In genomic region chr6:52362443-52363221, GRCh38 we compare ENCODE assay signal across 7 cellular contexts. TPM values are rescaled to one million over a fixed set of nuclear protein-coding genes. Genes with fewer than 3 reads are reported as not detected.
DNase-seq lines count a peak whose midpoint lies in the region; ATAC-seq and TF ChIP-seq lines count a peak whose summit lies in the region.

No MANE protein-coding gene starts in this region.

- peak overlapping the region; percentile 92 for H3K27ac Mint-ChIP-seq in activated CD4-positive, alpha-beta T cell treated with anti-CD3 and anti-CD28 coated beads, Interleukin-2, amount 10 ng/mL, durations not matched to agents 24 days and 14 days
- peak overlapping the region; percentile 89 to 95 for H3K27ac Mint-ChIP-seq in effector memory CD8-positive, alpha-beta T cell
- H3K27ac Mint-ChIP-seq in stimulated activated effector memory CD8-positive, alpha-beta T cell treated with anti-CD3 and anti-CD28 coated beads, Interleukin-12 subunit alpha, Interleukin-12 subunit beta, amount 100 ng/mL, for 72 hours, result peak overlapping the region; percentile 88

- H3K27ac ChIP-seq in KOPT-K1 (ENCODE audit: low read depth, low read length, poor library complexity, severe bottlenecking), result peak overlapping the region; percentile 88

- H3K4me1 Mint-ChIP-seq in activated CD4-positive, alpha-beta T cell treated with anti-CD3 and anti-CD28 coated beads, Interleukin-2, amount 10 ng/mL, durations not matched to agents 24 days and 14 days, result peaks cover 26% of the 10 kb centered on the region
- peaks cover 27 to 43% of the 10 kb centered on the region in 2 donors for H3K4me1 Mint-ChIP-seq in effector memory CD8-positive, alpha-beta T cell (ENCODE audit: low read depth in 2 of 2)
- H3K4me1 Mint-ChIP-seq in stimulated activated effector memory CD8-positive, alpha-beta T cell treated with anti-CD3 and anti-CD28 coated beads, Interleukin-12 subunit alpha, Interleukin-12 subunit beta, amount 100 ng/mL, for 72 hours, result peaks cover 38% of the 10 kb centered on the region

- H3K36me3 Mint-ChIP-seq in activated CD4-positive, alpha-beta T cell treated with anti-CD3 and anti-CD28 coated beads, Interleukin-2, amount 10 ng/mL, durations not matched to agents 24 days and 14 days (ENCODE audit: low read depth), result peaks cover 16% of the 10 kb centered on the region
- peaks cover 28% of the 10 kb centered on the region for H3K36me3 Mint-ChIP-seq in effector memory CD8-positive, alpha-beta T cell (ENCODE audit: insufficient read depth)
- H3K36me3 Mint-ChIP-seq in stimulated activated effector memory CD8-positive, alpha-beta T cell treated with anti-CD3 and anti-CD28 coated beads, Interleukin-12 subunit alpha, Interleukin-12 subunit beta, amount 100 ng/mL, for 72 hours, result peaks cover 17% of the 10 kb centered on the region

- TF ChIP-seq CTCF in GM12873 (IDR thresholded peaks at IDR 0.05; ENCODE audit: insufficient read depth, low read depth, low read length, missing control alignments), result peak; percentile 45

- peaks cover 11% of the 10 kb centered on the region for H3K36me3 ChIP-seq in KOPT-K1 (ENCODE audit: insufficient read depth, low read length)

- no peaks in the 10 kb centered on the region for H3K9me3 Mint-ChIP-seq in activated CD4-positive, alpha-beta T cell treated with anti-CD3 and anti-CD28 coated beads, Interleukin-2, amount 10 ng/mL, durations not matched to agents 24 days and 14 days
- H3K9me3 Mint-ChIP-seq in effector memory CD8-positive, alpha-beta T cell, result no peaks in the 10 kb centered on the region
- H3K9me3 Mint-ChIP-seq in stimulated activated effector memory CD8-positive, alpha-beta T cell treated with anti-CD3 and anti-CD28 coated beads, Interleukin-12 subunit alpha, Interleukin-12 subunit beta, amount 100 ng/mL, for 72 hours, result no peaks in the 10 kb centered on the region

- H3K9me3 ChIP-seq in KOPT-K1 (ENCODE audit: insufficient read depth, low read length, poor library complexity, severe bottlenecking), result no peaks in the 10 kb centered on the region

- intact Hi-C loops in activated CD4-positive, alpha-beta T cell treated with anti-CD3 and anti-CD28 coated beads, Interleukin-2, amount 10 ng/mL, durations not matched to agents 24 days and 14 days (cut with micrococcal nuclease), result loop anchor here (1.0 to 5.0 kb wide), 6 partner anchors 14 to 300 kb away; no protein-coding TSS in a partner anchor

- ATAC-seq in GM21737 (IDR thresholded peaks at IDR 0.05; ENCODE audit: unreplicated experiment), result peak; percentile 43
- peak; percentile 43 for ATAC-seq in effector memory CD8-positive, alpha-beta T cell (replicated peaks)
- peak; percentile 68 for ATAC-seq in stimulated activated effector memory CD8-positive, alpha-beta T cell treated with anti-CD3 and anti-CD28 coated beads, Interleukin-12 subunit alpha, Interleukin-12 subunit beta, amount 100 ng/mL, for 72 hours

- no peaks in the 10 kb centered on the region for H3K27me3 Mint-ChIP-seq in activated CD4-positive, alpha-beta T cell treated with anti-CD3 and anti-CD28 coated beads, Interleukin-2, amount 10 ng/mL, durations not matched to agents 24 days and 14 days
- no peaks in the 10 kb centered on the region for H3K27me3 Mint-ChIP-seq in effector memory CD8-positive, alpha-beta T cell

- peak overlapping the region; percentile 99 for H3K4me3 Mint-ChIP-seq in activated CD4-positive, alpha-beta T cell treated with anti-CD3 and anti-CD28 coated beads, Interleukin-2, amount 10 ng/mL, durations not matched to agents 24 days and 14 days
- peak overlapping the region; percentile 94 to 98 for H3K4me3 Mint-ChIP-seq in effector memory CD8-positive, alpha-beta T cell
- peak overlapping the region; percentile 98 for H3K4me3 Mint-ChIP-seq in stimulated activated effector memory CD8-positive, alpha-beta T cell treated with anti-CD3 and anti-CD28 coated beads, Interleukin-12 subunit alpha, Interleukin-12 subunit beta, amount 100 ng/mL, for 72 hours

- peak; percentile 85 for DNase-seq in activated CD4-positive, alpha-beta T cell treated with anti-CD3 and anti-CD28 coated beads, Interleukin-2, amount 10 ng/mL, durations not matched to agents 24 days and 14 days
- peak in 2 of 3 experiments; percentile 22 to 43 for DNase-seq in effector memory CD8-positive, alpha-beta T cell
- peak; percentile 16 for DNase-seq in mucosa of gallbladder (ENCODE audit: low spot score)
- DNase-seq in stimulated activated effector memory CD8-positive, alpha-beta T cell treated with anti-CD3 and anti-CD28 coated beads, Interleukin-12 subunit alpha, Interleukin-12 subunit beta, amount 100 ng/mL, for 72 hours (ENCODE audit: low spot score in 2 of 2), result no peak

RNA-seq across cellular contexts. Expression of gene PAQR8, which starts 0.7 kb away (rescaled TPM):
- 4.5 and 4.8 TPM in 2 replicates for total RNA-seq in activated CD4-positive, alpha-beta T cell treated with anti-CD3 and anti-CD28 coated beads, Interleukin-2, amount 10 ng/mL, durations not matched to agents 24 days and 14 days
- total RNA-seq in mucosa of gallbladder, result 23.2 TPM

RNA-seq across cellular contexts. Expression of gene EFHC1, which starts 57.5 kb away (rescaled TPM):
- total RNA-seq in activated CD4-positive, alpha-beta T cell treated with anti-CD3 and anti-CD28 coated beads, Interleukin-2, amount 10 ng/mL, durations not matched to agents 24 days and 14 days, result 1.5 and 1.7 TPM in 2 replicates
- 27.8 TPM for total RNA-seq in mucosa of gallbladder

Comparison
In these comparisons a context has a peak if more than half of its experiments do, and no peak if none do; other contexts are left out.
1. DNase-seq: peak in activated CD4-positive, alpha-beta T cell treated with anti-CD3 and anti-CD28 coated beads, Interleukin-2, amount 10 ng/mL, durations not matched to agents 24 days and 14 days (single experiment), effector memory CD8-positive, alpha-beta T cell (2 of 3) and mucosa of gallbladder (single experiment); none in stimulated activated effector memory CD8-positive, alpha-beta T cell treated with anti-CD3 and anti-CD28 coated beads, Interleukin-12 subunit alpha, Interleukin-12 subunit beta, amount 100 ng/mL, for 72 hours (0 of 2).
2. RNA of gene EFHC1, which starts 57.5 kb away (total RNA-seq): 27.8 TPM in mucosa of gallbladder (single experiment); 1.5 to 1.7 TPM in activated CD4-positive, alpha-beta T cell treated with anti-CD3 and anti-CD28 coated beads, Interleukin-2, amount 10 ng/mL, durations not matched to agents 24 days and 14 days; every median in the first group is over 10 times any median in the second.
3. Peak in every context shown above with its lines, with median percentiles within 50 percentile points of each other: ATAC-seq, H3K27ac Mint-ChIP-seq and H3K4me3 Mint-ChIP-seq.